ENCODE assay signal across 9 cellular contexts in genomic region chr11:86162257-86162656, GRCh38.
DNase-seq lines count a peak whose midpoint lies in the region; ATAC-seq and TF ChIP-seq lines count a peak whose summit lies in the region.
"Had no signal": no experiment of that assay in that cellular context is flagged by ENCODE, and none has a peak within 500 bp of the region (broad histone marks: within the 10 kb centered on the region; RNA-seq: fewer than 3 reads in every experiment).

No MANE protein-coding gene starts in this region.

- H3K27me3 ChIP-seq in psoas muscle (ENCODE audit: insufficient read depth in 3 of 3, low read length in 2 of 3), result no peaks in the 10 kb centered on the region

- DNase-seq in Daoy (ENCODE audit: low read depth) (peak; percentile 85), RPMI8226 (peak; percentile 14), fibroblast of mammary gland (ENCODE audit: low read depth) (peak; percentile 94), psoas muscle (peak; percentile 39 to 64), KG1 (lab: John Stamatoyannopoulos, UW) (no peak), cortex of kidney (lab: John Stamatoyannopoulos, UW) (no peak)
- DNase-seq: activated naive CD8-positive, alpha-beta T cell treated with anti-CD3 and anti-CD28 coated beads, Interleukin-2, amount 10 ng/mL, durations not matched to agents 7 days and 5 days had no signal

- ATAC-seq in psoas muscle (peak; percentile 49 to 68 (median 63)), HG02884 (IDR thresholded peaks at IDR 0.05; ENCODE audit: unreplicated experiment) (no peak), HG03571 (IDR thresholded peaks at IDR 0.05; ENCODE audit: unreplicated experiment) (no peak)

- TF ChIP-seq CTCF in fibroblast of mammary gland (conservative IDR thresholded peaks at IDR 0.05; ENCODE audit: control insufficient read depth, insufficient read depth, low read depth, low read length), result no peak
- TF ChIP-seq CTCF in psoas muscle (IDR thresholded peaks at IDR 0.05), result no peak

- WGBS in psoas muscle, 3 donors, result 27 to 61% (median 41%) methylated on average over 1 of the region's 1 CpG

- intact Hi-C loops in psoas muscle (cut with DNase I), result no loop called here

- H3K36me3 ChIP-seq in psoas muscle (ENCODE audit: insufficient read depth in 1 of 2, low read depth in 1 of 2), result no peaks in the 10 kb centered on the region

- H3K4me3 ChIP-seq in fibroblast of mammary gland (ENCODE audit: control insufficient read depth, low read depth, low read length) (no peak overlapping the region), psoas muscle (no peak overlapping the region)

- H3K9me3 ChIP-seq in psoas muscle, result no peaks in the 10 kb centered on the region

- H3K27ac ChIP-seq in psoas muscle, result peak overlapping the region; percentile 13

- no peaks in the 10 kb centered on the region for H3K4me1 ChIP-seq in psoas muscle

Comparison
In these comparisons a context has a peak if more than half of its experiments do, and no peak if none do; other contexts are left out.
1. DNase-seq: peak in Daoy (single experiment), RPMI8226 (single experiment), fibroblast of mammary gland (single experiment) and psoas muscle (2 of 2); none in KG1 (single experiment) and cortex of kidney (single experiment).
2. ATAC-seq: peak in psoas muscle (4 of 4); none in HG02884 (single experiment) and HG03571 (single experiment).